In the genomic region with DNA sequence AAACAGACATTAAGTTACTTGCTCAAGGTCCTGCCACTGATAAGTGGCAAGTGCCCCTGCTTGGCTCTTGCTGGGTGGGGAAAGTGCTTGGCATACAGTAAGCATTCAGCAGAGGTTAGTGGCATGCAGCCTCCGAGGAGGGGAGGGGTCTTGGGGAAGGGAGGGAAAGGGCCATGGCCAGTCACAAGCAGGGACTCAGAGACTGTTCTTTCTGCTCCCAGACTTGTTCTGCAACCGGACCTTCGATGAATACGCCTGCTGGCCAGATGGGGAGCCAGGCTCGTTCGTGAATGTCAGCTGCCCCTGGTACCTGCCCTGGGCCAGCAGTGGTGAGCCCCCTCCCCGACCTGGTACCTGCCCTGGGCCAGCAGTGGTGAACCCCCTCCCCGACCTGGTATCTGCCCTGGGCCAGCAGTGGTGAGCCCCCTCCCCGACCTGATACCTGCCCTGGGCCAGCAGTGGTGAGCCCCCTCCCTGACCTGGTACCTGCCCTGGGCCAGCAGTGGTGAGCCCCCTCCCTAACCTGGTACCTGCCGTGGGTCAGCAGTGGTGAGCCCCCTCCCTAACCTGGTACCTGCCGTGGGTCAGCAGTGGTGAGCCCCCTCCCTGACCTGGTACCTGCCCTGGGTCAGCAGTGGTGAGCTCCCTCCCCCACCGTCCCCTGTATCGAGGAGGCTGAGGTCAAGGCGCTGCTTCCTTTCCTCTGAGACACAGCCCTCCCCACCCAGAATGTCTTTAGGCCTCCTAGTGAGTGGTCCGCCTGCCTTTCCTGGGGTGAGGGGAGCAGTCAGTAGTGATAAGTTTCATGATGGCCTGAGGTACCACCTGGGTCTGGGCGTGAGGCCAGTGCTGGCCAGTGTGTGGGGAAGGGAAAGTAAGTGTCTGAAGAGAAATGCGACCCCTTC, we compare ENCODE assay signal across 24 cellular contexts. TPM values are rescaled to one million over a fixed set of nuclear protein-coding genes. Genes with fewer than 3 reads are reported as not detected.
DNase-seq lines count a peak whose midpoint lies in the region; ATAC-seq, FAIRE-seq and TF ChIP-seq lines count a peak whose summit lies in the region.
"Had no signal": no experiment of that assay in that cellular context is flagged by ENCODE, and none has a peak within 500 bp of the region (broad histone marks: within the 10 kb centered on the region; RNA-seq: fewer than 3 reads in every experiment).

No MANE protein-coding gene starts in this region.

- H3K4me3 ChIP-seq in bronchial epithelial cell (ENCODE audit: low read depth, low read length) = no peak overlapping the region
- no peak overlapping the region for H3K4me3 ChIP-seq in CD8-positive, alpha-beta T cell (ENCODE audit: low read depth, low read length)
- no peak overlapping the region for H3K4me3 ChIP-seq in BE2C (ENCODE audit: low read depth, low read length)

- peak; percentile 33 for DNase-seq in NK-92 treated with Interleukin-12 subunit alpha and Interleukin-12 subunit beta, amount 100 ng/mL, for 24 hours (lab: John Stamatoyannopoulos, UW)
- DNase-seq in NK-92 (lab: John Stamatoyannopoulos, UW; ENCODE audit: unreplicated experiment) = no peak
- DNase-seq in CD14-positive monocyte (ENCODE audit: low spot score) = peak; percentile 22
- DNase-seq in bronchial epithelial cell (ENCODE audit: low read depth) = no peak
- DNase-seq in posterior vena cava (ENCODE audit: low spot score) = peak; percentile 44
- DNase-seq in CD8-positive, alpha-beta T cell = no peak
- DNase-seq in frontal cortex (ENCODE audit: low spot score in 2 of 2) = no peak
- no peak for DNase-seq in BE2C
- DNase-seq: ACHN; C1 segment of cervical spinal cord; CD4-positive, alpha-beta memory T cell; COR-L47; DMS153; DMS79 treated with DMSO at 0.1 percent for 48 hours; EL; HCEC 1CT; HFFc6 had no signal

- no peak for TF ChIP-seq CTCF in CD14-positive monocyte (IDR thresholded peaks at IDR 0.05)
- TF ChIP-seq CTCF in bronchial epithelial cell (IDR thresholded peaks at IDR 0.05; ENCODE audit: insufficient read depth, low read length, severe bottlenecking) = no peak
- TF ChIP-seq CTCF in CD8-positive, alpha-beta T cell (IDR thresholded peaks at IDR 0.05) = no peak
- TF ChIP-seq CTCF in BE2C (IDR thresholded peaks at IDR 0.05; ENCODE audit: low read depth, low read length) = no peak

- H3K9me3 Mint-ChIP-seq in CD14-positive monocyte = no peaks in the 10 kb centered on the region
- no peaks in the 10 kb centered on the region for H3K9me3 Mint-ChIP-seq in CD8-positive, alpha-beta T cell
- H3K9me3 Mint-ChIP-seq: CD4-positive, alpha-beta memory T cell; HFFc6 had no signal

- peaks cover 6 to 21% (median 16%) of the 10 kb centered on the region in 3 donors for H3K27me3 Mint-ChIP-seq in CD14-positive monocyte (ENCODE audit: low read depth in 3 of 3)
- peaks cover 18% of the 10 kb centered on the region for H3K27me3 Mint-ChIP-seq in CD8-positive, alpha-beta T cell (ENCODE audit: low read depth)

- H3K27me3 ChIP-seq in bronchial epithelial cell (ENCODE audit: control insufficient read depth, insufficient read depth, low read length) (peaks cover 2% of the 10 kb centered on the region), BE2C (no peaks in the 10 kb centered on the region; the same call in 1 of the 2 replicates)
- no peaks in the 10 kb centered on the region for H3K27me3 ChIP-seq in CD8-positive, alpha-beta T cell (ENCODE audit: insufficient read depth, low read length)

- CTCF ChIA-PET in CD8-positive, alpha-beta T cell (lab: Charles Lee) = no interaction called here

- no peak for ATAC-seq in CD8-positive, alpha-beta T cell
- ATAC-seq: HepG2 had no signal

- H3K9me3 ChIP-seq in CD8-positive, alpha-beta T cell (ENCODE audit: low read length) = no peaks in the 10 kb centered on the region
- no peaks in the 10 kb centered on the region for H3K9me3 ChIP-seq in BE2C

- H3K36me3 Mint-ChIP-seq in CD14-positive monocyte = no peaks in the 10 kb centered on the region
- no peaks in the 10 kb centered on the region for H3K36me3 Mint-ChIP-seq in CD8-positive, alpha-beta T cell
- H3K36me3 Mint-ChIP-seq: CD4-positive, alpha-beta memory T cell had no signal

- no peaks in the 10 kb centered on the region for H3K4me1 ChIP-seq in CD8-positive, alpha-beta T cell (ENCODE audit: insufficient read depth, low read length)
- no peaks in the 10 kb centered on the region for H3K4me1 ChIP-seq in BE2C

- H3K36me3 ChIP-seq in bronchial epithelial cell (ENCODE audit: control insufficient read depth, insufficient read depth, low read length) (no peaks in the 10 kb centered on the region), BE2C (no peaks in the 10 kb centered on the region)
- no peaks in the 10 kb centered on the region for H3K36me3 ChIP-seq in CD8-positive, alpha-beta T cell (ENCODE audit: insufficient read depth, low read length)

- no peak overlapping the region for H3K27ac ChIP-seq in CD8-positive, alpha-beta T cell (ENCODE audit: low read depth, low read length)

- intact Hi-C loops in CD14-positive monocyte (cut with micrococcal nuclease) (no loop called here), posterior vena cava (cut with DNase I) (no loop called here)
- intact Hi-C loops in CD8-positive, alpha-beta T cell (cut with DNase I, micrococcal nuclease) = no loop called here

- H3K27ac Mint-ChIP-seq in CD14-positive monocyte = no peak overlapping the region
- H3K27ac Mint-ChIP-seq in CD8-positive, alpha-beta T cell = no peak overlapping the region
- H3K27ac Mint-ChIP-seq: HFFc6 had no signal

- no peak overlapping the region for H3K4me3 Mint-ChIP-seq in CD14-positive monocyte
- H3K4me3 Mint-ChIP-seq in CD8-positive, alpha-beta T cell = no peak overlapping the region
- H3K4me3 Mint-ChIP-seq: CD4-positive, alpha-beta memory T cell; HFFc6 had no signal

- FAIRE-seq in bronchial epithelial cell (lab: Jason Lieb, UNC) = peak; percentile 68
- FAIRE-seq in frontal cortex (lab: Jason Lieb, UNC) = no peak
- FAIRE-seq: D721Med, G401.6, GM12892, HepG2, HTR-8/SVneo had no signal

- H3K4me1 Mint-ChIP-seq in CD14-positive monocyte = peaks cover 2% of the 10 kb centered on the region
- H3K4me1 Mint-ChIP-seq in CD8-positive, alpha-beta T cell (ENCODE audit: low read depth) = no peaks in the 10 kb centered on the region

- POLR2A ChIA-PET in CD8-positive, alpha-beta T cell (lab: Charles Lee) = no interaction called here

RNA-seq across cellular contexts. Expression of a gene that starts 8.9 kb away (rescaled TPM):
- polyA plus RNA-seq in CD14-positive monocyte = not detected
- total RNA-seq in bronchial epithelial cell = not detected in 2 replicates
- total RNA-seq in posterior vena cava = not detected
- not detected for total RNA-seq in CD8-positive, alpha-beta T cell
- 0.41 TPM for total RNA-seq in frontal cortex
- not detected for polyA plus RNA-seq in BE2C (2012; ENCODE audit: insufficient read depth, insufficient read length, low read depth)
- total RNA-seq: A172; CD4-positive, alpha-beta memory T cell; H4; HepG2; HFFc6 had no signal
- polyA plus RNA-seq: CD4-positive, alpha-beta memory T cell; HepG2 had no signal

RNA-seq across cellular contexts. Expression of a gene that starts 57.5 kb away (rescaled TPM):
- polyA plus RNA-seq in CD14-positive monocyte = 10 to 100 TPM; 12.0 to 15.5 TPM
- total RNA-seq in bronchial epithelial cell (9.0 and 14.2 TPM in 2 replicates), posterior vena cava (10 to 100 TPM; 11.1 to 11.2 TPM), frontal cortex (22.0 TPM)
- 10 to 100 TPM; 21.8 to 24.3 TPM for total RNA-seq in CD8-positive, alpha-beta T cell
- polyA plus RNA-seq in BE2C (2012; ENCODE audit: insufficient read depth, insufficient read length, low read depth) = 2.3 TPM

Comparison
In these comparisons a context has a peak if more than half of its experiments do, and no peak if none do; other contexts are left out.
1. DNase-seq: peak in NK-92 treated with Interleukin-12 subunit alpha and Interleukin-12 subunit beta, amount 100 ng/mL, for 24 hours (single experiment), CD14-positive monocyte (single experiment) and posterior vena cava (single experiment); none in NK-92 (single experiment), bronchial epithelial cell (single experiment), CD8-positive, alpha-beta T cell (0 of 7), frontal cortex (0 of 2) and BE2C (single experiment).